Comparison of ENCODE assay signal across 19 cellular contexts in genomic region chr13:22285867-22286632, GRCh38.
"Had no signal": no experiment of that assay in that cellular context is flagged by ENCODE, and none has a peak within 500 bp of the region (broad histone marks: within the 10 kb centered on the region; RNA-seq: fewer than 3 reads in every experiment).

No MANE protein-coding gene starts in this region.

- H3K4me3 Mint-ChIP-seq: activated naive CD8-positive, alpha-beta T cell treated with anti-CD3 and anti-CD28 coated beads, Interleukin-2, amount 10 ng/mL, durations not matched to agents 7 days and 5 days; natural killer cell had no signal

- ATAC-seq: activated CD4-positive, CD25-positive, alpha-beta regulatory T cell treated with anti-CD3 and anti-CD28 coated beads, Interleukin-2, amount 50 U/mL, for 24 hours; left lobe of liver; mucosa of descending colon; natural killer cell had no signal

- H3K4me2 ChIP-seq: hepatocyte had no signal

- H3K27ac Mint-ChIP-seq: activated naive CD8-positive, alpha-beta T cell treated with anti-CD3 and anti-CD28 coated beads, Interleukin-2, amount 10 ng/mL, durations not matched to agents 7 days and 5 days; natural killer cell; progenitor cell of endocrine pancreas had no signal

- H3K79me2 ChIP-seq: hepatocyte had no signal

- H3K27me3 ChIP-seq: esophagus muscularis mucosa, hepatocyte, right atrium auricular region, tibial nerve, vagina had no signal

- H3K27ac ChIP-seq: esophagus muscularis mucosa, hepatocyte, tibial nerve, vagina had no signal

- H2AFZ ChIP-seq: hepatocyte had no signal

- H3K4me3 ChIP-seq: esophagus muscularis mucosa, hepatocyte, mucosa of descending colon, right atrium auricular region, tibial nerve, vagina had no signal

- H3K27me3 Mint-ChIP-seq: activated naive CD8-positive, alpha-beta T cell treated with anti-CD3 and anti-CD28 coated beads, Interleukin-2, amount 10 ng/mL, durations not matched to agents 7 days and 5 days; progenitor cell of endocrine pancreas had no signal

- DNase-seq: activated naive CD4-positive, alpha-beta T cell; activated naive CD8-positive, alpha-beta T cell treated with anti-CD3 and anti-CD28 coated beads, Interleukin-2, amount 10 ng/mL, durations not matched to agents 7 days and 5 days; activated T-cell treated with anti-CD3 and anti-CD28 coated beads for 4 hours; cortex of kidney; effector CD4-positive, alpha-beta T cell; mucosa of descending colon; natural killer cell; nucleus accumbens; stimulated activated CD4-positive, alpha-beta T cell treated with anti-CD3 and anti-CD28 coated beads, Interleukin-4, amount 100 ng/mL, for 1 hour; stimulated activated naive CD4-positive, alpha-beta T cell treated with Interleukin-2 at 50 U/mL for 16 hours; substantia nigra had no signal

- H3K4me1 ChIP-seq: esophagus muscularis mucosa, right atrium auricular region, tibial nerve, vagina had no signal

- H3K4me1 Mint-ChIP-seq: activated naive CD8-positive, alpha-beta T cell treated with anti-CD3 and anti-CD28 coated beads, Interleukin-2, amount 10 ng/mL, durations not matched to agents 7 days and 5 days; natural killer cell had no signal

- H3K9me3 Mint-ChIP-seq: activated naive CD8-positive, alpha-beta T cell treated with anti-CD3 and anti-CD28 coated beads, Interleukin-2, amount 10 ng/mL, durations not matched to agents 7 days and 5 days; natural killer cell had no signal

- H3K36me3 Mint-ChIP-seq: activated naive CD8-positive, alpha-beta T cell treated with anti-CD3 and anti-CD28 coated beads, Interleukin-2, amount 10 ng/mL, durations not matched to agents 7 days and 5 days; natural killer cell had no signal
